ENCODE assay signal across 8 cellular contexts in genomic region chr12:132887513-132888341, GRCh38. TPM values are rescaled to one million over a fixed set of nuclear protein-coding genes. Genes with fewer than 3 reads are reported as not detected.
DNase-seq lines count a peak whose midpoint lies in the region; ATAC-seq and TF ChIP-seq lines count a peak whose summit lies in the region.

Gene CHFR (minus strand): TSS chr12:132887605. CDS start chr12:132887328, 277 bp downstream.

- H3K27ac Mint-ChIP-seq in H9 (peak within 1 kb of the TSS; percentile 98 to 100 (median 100)), osteocyte (ENCODE audit: unreplicated experiment) (peak within 1 kb of the TSS; percentile 100)
- peak within 1 kb of the TSS; percentile 100 for H3K27ac Mint-ChIP-seq in activated naive CD8-positive, alpha-beta T cell treated with anti-CD3 and anti-CD28 coated beads, Interleukin-2, amount 50 U/mL, for 24 hours

- peak; percentile 31 for TF ChIP-seq POLR2A in NB4 (IDR thresholded peaks at IDR 0.05; ENCODE audit: extremely low read depth, insufficient read length)

- no CpG with 5 or more reads among the region's 83 CpGs for WGBS in H9 (ENCODE audit: extremely low coverage, insufficient read length, low lambda C conversion rate)

- H3K56ac ChIP-seq in H9 (ENCODE audit: insufficient read length, low read depth, low read length): no peak within 1 kb of the TSS

- H3K27me3 Mint-ChIP-seq in H9 (ENCODE audit: low read depth): peaks cover 8% of the 10 kb centered on the region
- no peaks in the 10 kb centered on the region for H3K27me3 Mint-ChIP-seq in activated naive CD8-positive, alpha-beta T cell treated with anti-CD3 and anti-CD28 coated beads, Interleukin-2, amount 50 U/mL, for 24 hours
- no peaks in the 10 kb centered on the region for H3K27me3 Mint-ChIP-seq in osteocyte (ENCODE audit: unreplicated experiment)

- H3K14ac ChIP-seq in H9 (ENCODE audit: insufficient read depth, low read length): peak within 1 kb of the TSS; percentile 85

- H3K4me2 ChIP-seq in H9 (ENCODE audit: insufficient read depth, insufficient read length, low read length): peak within 1 kb of the TSS; percentile 95

- H3K27ac ChIP-seq in H9 (ENCODE audit: insufficient read length, low read depth, low read length): peak within 1 kb of the TSS; percentile 81
- peak within 1 kb of the TSS; percentile 96 to 98 for H3K27ac ChIP-seq in thoracic aorta

- H3K9ac ChIP-seq in H9 (ENCODE audit: extremely low read depth, insufficient read length, low read length): peak within 1 kb of the TSS; percentile 78

- no peak within 1 kb of the TSS for H2BK5ac ChIP-seq in H9 (ENCODE audit: insufficient read length, low read length)

- H3K4me3 Mint-ChIP-seq in H9 (peak within 1 kb of the TSS; percentile 97 to 98), osteocyte (ENCODE audit: unreplicated experiment) (peak within 1 kb of the TSS; percentile 98)
- peak within 1 kb of the TSS; percentile 98 for H3K4me3 Mint-ChIP-seq in activated naive CD8-positive, alpha-beta T cell treated with anti-CD3 and anti-CD28 coated beads, Interleukin-2, amount 50 U/mL, for 24 hours

- no peaks in the 10 kb centered on the region for H3K79me1 ChIP-seq in H9 (ENCODE audit: insufficient read depth, low read depth, low read length, poor library complexity, severe bottlenecking)

- no peaks in the 10 kb centered on the region; the same call in 1 of the 2 replicates for H3K79me2 ChIP-seq in H9 (ENCODE audit: insufficient read depth, low read length)

- peak; percentile 98 for ATAC-seq in activated naive CD8-positive, alpha-beta T cell treated with anti-CD3 and anti-CD28 coated beads, Interleukin-2, amount 50 U/mL, for 24 hours
- ATAC-seq in Right ventricle myocardium inferior (peak; percentile 100), thoracic aorta (ENCODE audit: insufficient number of reproducible peaks, low FRiP score, low read depth) (peak; percentile 97)

- intact Hi-C loops in Right ventricle myocardium inferior (cut with DNase I): loop anchor here (5.0 kb wide), 1 partner anchor 120 kb away; no protein-coding TSS in a partner anchor

- H3K27me3 ChIP-seq in H9 (ENCODE audit: insufficient read depth, low read length) (no peaks in the 10 kb centered on the region), thoracic aorta (replicated peaks; ENCODE audit: insufficient read depth) (no peaks in the 10 kb centered on the region)

- no peak within 1 kb of the TSS; the same call in 1 of the 2 replicates for H3K4ac ChIP-seq in H9 (ENCODE audit: low read depth, low read length)

- H2BK15ac ChIP-seq in H9 (ENCODE audit: low read depth, low read length): no peak within 1 kb of the TSS; the same call in 1 of the 2 replicates

- no peak within 1 kb of the TSS for H2BK12ac ChIP-seq in H9 (ENCODE audit: insufficient read length, low read depth, low read length)

- H2BK20ac ChIP-seq in H9 (ENCODE audit: low read depth, low read length, poor library complexity, severe bottlenecking): no peak within 1 kb of the TSS

- no peaks in the 10 kb centered on the region for H4K20me1 ChIP-seq in H9 (ENCODE audit: control insufficient read depth, insufficient read depth, insufficient read length)

- H4K91ac ChIP-seq in H9 (ENCODE audit: insufficient read length, low read depth, low read length): peak within 1 kb of the TSS; percentile 91

- no peaks in the 10 kb centered on the region; the same call in 1 of the 2 replicates for H3K4me1 ChIP-seq in H9 (ENCODE audit: insufficient read depth, low read length)
- H3K4me1 ChIP-seq in thoracic aorta (ENCODE audit: control insufficient read depth in 1 of 2, low read depth in 2 of 2): peaks cover 3 to 14% of the 10 kb centered on the region in 2 donors

- no peaks in the 10 kb centered on the region for H3K36me3 ChIP-seq in thoracic aorta

- H2AK5ac ChIP-seq in H9 (ENCODE audit: insufficient read length, low read length): no peak within 1 kb of the TSS

- H3K23me2 ChIP-seq in H9 (ENCODE audit: insufficient read length, low read depth, low read length, poor library complexity, severe bottlenecking): peaks cover 11% of the 10 kb centered on the region

- no peak within 1 kb of the TSS for H2BK120ac ChIP-seq in H9 (ENCODE audit: low read depth, low read length, poor library complexity, severe bottlenecking)

- DNase-seq in ELF-1 (ENCODE audit: low read depth, low spot score) (peak; percentile 98), H9 (peak; percentile 100), NB4 (ENCODE audit: low read depth) (peak; percentile 98), SW480 (ENCODE audit: low spot score) (peak; percentile 91), Right ventricle myocardium inferior (ENCODE audit: missing footprints) (peak; percentile 99), osteocyte (ENCODE audit: extremely low spot score, unreplicated experiment) (peak; percentile 99), thoracic aorta (ENCODE audit: low spot score) (peak; percentile 87)
- DNase-seq in activated naive CD8-positive, alpha-beta T cell treated with anti-CD3 and anti-CD28 coated beads, Interleukin-2, amount 50 U/mL, for 24 hours: peak; percentile 92

- peaks cover 33 to 35% of the 10 kb centered on the region in 2 experiments for H3K4me1 Mint-ChIP-seq in H9
- peaks cover 31% of the 10 kb centered on the region for H3K4me1 Mint-ChIP-seq in activated naive CD8-positive, alpha-beta T cell treated with anti-CD3 and anti-CD28 coated beads, Interleukin-2, amount 50 U/mL, for 24 hours
- H3K4me1 Mint-ChIP-seq in osteocyte (ENCODE audit: unreplicated experiment): peaks cover 10% of the 10 kb centered on the region

- H3K9me3 Mint-ChIP-seq in H9 (peaks cover 15 to 24% of the 10 kb centered on the region in 2 experiments), osteocyte (ENCODE audit: unreplicated experiment) (peaks cover 27% of the 10 kb centered on the region)
- peaks cover 10% of the 10 kb centered on the region for H3K9me3 Mint-ChIP-seq in activated naive CD8-positive, alpha-beta T cell treated with anti-CD3 and anti-CD28 coated beads, Interleukin-2, amount 50 U/mL, for 24 hours

- H3K9me3 ChIP-seq in H9 (ENCODE audit: control insufficient read depth, low read depth, low read length) (no peaks in the 10 kb centered on the region), thoracic aorta (no peaks in the 10 kb centered on the region)

- peaks cover 20 to 30% (median 23%) of the 10 kb centered on the region in 3 experiments for H3K36me3 Mint-ChIP-seq in H9 (ENCODE audit: insufficient read depth in 1 of 3, low read depth in 3 of 3)
- H3K36me3 Mint-ChIP-seq in activated naive CD8-positive, alpha-beta T cell treated with anti-CD3 and anti-CD28 coated beads, Interleukin-2, amount 50 U/mL, for 24 hours (ENCODE audit: low read depth): peaks cover 26% of the 10 kb centered on the region
- peaks cover 13% of the 10 kb centered on the region for H3K36me3 Mint-ChIP-seq in osteocyte (ENCODE audit: unreplicated experiment)

- TF ChIP-seq CTCF in H9 (conservative IDR thresholded peaks at IDR 0.05) (no peak), NB4 (IDR thresholded peaks at IDR 0.05; ENCODE audit: low read depth, low read length) (no peak), osteocyte (IDR thresholded peaks at IDR 0.05) (no peak), thoracic aorta (IDR thresholded peaks at IDR 0.05) (no peak)

- H3K4me3 ChIP-seq in NB4 (ENCODE audit: low read depth, low read length) (peak within 1 kb of the TSS; percentile 78), thoracic aorta (peak within 1 kb of the TSS; percentile 90)

- H4K8ac ChIP-seq in H9 (replicated peaks; ENCODE audit: insufficient read length, low read depth, low read length): no peak within 1 kb of the TSS

- peak within 1 kb of the TSS; percentile 69 for H4K5ac ChIP-seq in H9 (ENCODE audit: insufficient read length, low read depth, low read length)

- peak within 1 kb of the TSS; percentile 86 for H3K18ac ChIP-seq in H9 (ENCODE audit: insufficient read length, low read depth, low read length)

- H3K23ac ChIP-seq in H9 (ENCODE audit: insufficient read length, low read depth, low read length): peak within 1 kb of the TSS; percentile 83

- no peak within 1 kb of the TSS for H2AFZ ChIP-seq in H9 (ENCODE audit: low read length)

- H3T11ph ChIP-seq in H9 (ENCODE audit: low read length): no peak within 1 kb of the TSS

RNA-seq across cellular contexts. Expression of gene CHFR, which starts in this region (rescaled TPM):
- total RNA-seq in H9 (2021) (51.9 and 53.3 TPM in 2 replicates), Right ventricle myocardium inferior (14.1 TPM), osteocyte (58.4 and 63.3 TPM in 2 replicates), thoracic aorta (10 to 100 TPM; 72.3 to 75.6 TPM)

Comparison
In these comparisons a context has a peak if more than half of its experiments do, and no peak if none do; other contexts are left out.
1. Peak in every context shown above with its lines: DNase-seq, ATAC-seq, H3K4me3 ChIP-seq and H3K27ac ChIP-seq.